8 cellular contexts compared by ENCODE assay signal in the genomic region with DNA sequence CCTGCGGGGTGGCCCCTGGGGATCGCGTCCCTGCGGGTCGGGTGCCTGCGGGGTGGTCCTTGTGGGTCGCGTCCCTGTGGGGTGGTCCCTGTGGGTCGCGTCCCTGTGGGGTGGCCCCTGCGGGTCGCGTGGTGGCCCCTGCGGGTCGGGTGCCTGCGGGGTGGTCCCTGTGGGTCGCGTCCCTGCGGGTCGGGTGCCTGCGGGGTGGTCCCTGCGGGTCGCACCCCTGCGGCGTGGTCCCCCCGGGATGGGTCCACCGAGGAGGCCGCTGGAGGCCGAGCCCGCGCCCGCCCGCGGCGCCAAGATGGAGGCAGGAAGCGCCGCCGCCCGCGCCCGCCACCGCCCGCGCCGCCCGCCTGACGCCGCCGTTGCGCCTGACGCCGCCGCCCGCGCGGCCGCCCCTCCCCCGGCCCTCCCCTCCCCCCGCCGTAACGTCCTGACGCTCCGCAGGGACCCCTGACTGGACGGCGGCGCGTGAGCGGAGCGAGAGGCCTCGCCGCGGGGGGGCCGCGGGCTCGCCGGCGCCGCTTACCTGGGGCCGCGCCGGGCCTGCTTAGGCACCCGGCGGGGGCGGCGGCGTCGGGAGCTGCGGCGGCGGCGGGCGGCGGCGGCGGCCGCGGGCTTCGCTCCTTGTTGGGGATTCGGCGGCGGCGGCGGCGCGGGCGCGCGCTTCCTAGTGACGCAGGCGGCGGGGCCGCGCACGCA. TPM values are rescaled to one million over a fixed set of nuclear protein-coding genes. Genes with fewer than 3 reads are reported as not detected.
DNase-seq lines count a peak whose midpoint lies in the region; ATAC-seq and TF ChIP-seq lines count a peak whose summit lies in the region.

A gene with protein sequence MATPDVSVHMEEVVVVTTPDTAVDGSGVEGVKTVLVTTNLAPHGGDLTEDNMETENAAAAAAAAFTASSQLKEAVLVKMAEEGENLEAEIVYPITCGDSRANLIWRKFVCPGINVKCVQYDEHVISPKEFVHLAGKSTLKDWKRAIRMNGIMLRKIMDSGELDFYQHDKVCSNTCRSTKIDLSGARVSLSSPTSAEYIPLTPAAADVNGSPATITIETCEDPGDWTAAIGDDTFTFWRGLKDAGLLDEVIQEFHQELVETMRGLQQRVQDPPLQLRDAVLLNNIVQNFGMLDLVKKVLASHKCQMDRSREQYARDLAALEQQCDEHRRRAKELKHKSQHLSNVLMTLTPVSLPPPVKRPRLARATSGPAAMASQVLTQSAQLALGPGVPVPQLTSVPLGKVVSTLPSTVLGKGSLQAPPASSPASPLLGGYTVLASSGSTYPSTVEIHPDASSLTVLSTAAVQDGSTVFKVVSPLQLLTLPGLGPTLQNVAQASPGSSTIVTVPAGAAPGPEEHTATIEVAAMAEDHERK (minus strand): TSS at position 678 of the 705 bp plus-strand sequence. CDS start 7,704 bp downstream, outside the sequence.

- peak within 1 kb of the TSS; percentile 99 for H3K9ac ChIP-seq in OCI-LY1 (ENCODE audit: low read length)
- H3K9ac ChIP-seq in neural cell (ENCODE audit: low read length): peak within 1 kb of the TSS; percentile 95

- H3K4me1 ChIP-seq in OCI-LY1 (ENCODE audit: insufficient read depth, low read length, severe bottlenecking) (peaks cover 37% of the 10 kb centered on the region), thyroid gland (peaks cover 38 to 54% of the 10 kb centered on the region in 2 donors)

- H3K27ac ChIP-seq in CD4-positive, alpha-beta T cell (ENCODE audit: low read depth, low read length): peak within 1 kb of the TSS; percentile 89
- peak within 1 kb of the TSS; percentile 89 for H3K27ac ChIP-seq in OCI-LY1 (ENCODE audit: low read depth, low read length, poor library complexity, severe bottlenecking)
- H3K27ac ChIP-seq in neural cell (ENCODE audit: low read length): peak within 1 kb of the TSS; percentile 87
- peak within 1 kb of the TSS; percentile 98 to 99 (median 99) for H3K27ac ChIP-seq in thyroid gland

- H3K4me2 ChIP-seq in OCI-LY1 (ENCODE audit: low read length) (peak within 1 kb of the TSS; percentile 98), neural cell (ENCODE audit: low read length) (peak within 1 kb of the TSS; percentile 60)

- POLR2A ChIA-PET in CD4-positive, alpha-beta T cell (lab: Charles Lee): interaction anchor here (0.6 to 13.6 kb wide), 19 partner anchors 8 to 330 kb away, joined by 3 to 449 read pairs (median 4); a partner anchor contains a TSS

- H3K4me3 ChIP-seq in OCI-LY1 (ENCODE audit: low read depth, low read length, poor library complexity, severe bottlenecking) (peak within 1 kb of the TSS; percentile 96), neural cell (ENCODE audit: low read length) (peak within 1 kb of the TSS; percentile 100), thyroid gland (replicated peaks in 1 of 3) (peak within 1 kb of the TSS; percentile 75 to 91 (median 85))

- no peaks in the 10 kb centered on the region for H3K9me3 ChIP-seq in CD4-positive, alpha-beta T cell (ENCODE audit: control insufficient read depth, low read length)
- no peaks in the 10 kb centered on the region for H3K9me3 ChIP-seq in OCI-LY1 (ENCODE audit: low read length)
- H3K9me3 ChIP-seq in neural cell (ENCODE audit: low read length): no peaks in the 10 kb centered on the region
- H3K9me3 ChIP-seq in thyroid gland: no peaks in the 10 kb centered on the region

- peak within 1 kb of the TSS; percentile 90 for H3K27ac Mint-ChIP-seq in CD4-positive, alpha-beta T cell

- peak in 8 of 10 experiments; percentile 54 to 78 (median 70) for DNase-seq in CD4-positive, alpha-beta T cell
- DNase-seq in activated T-helper 1 cell treated with anti-CD3 and anti-CD28 coated beads, Interleukin-2, amount 50 U/mL, for 16 hours (ENCODE audit: low read depth in 1 of 2, low spot score in 1 of 2): peak; percentile 49 to 64
- peak; percentile 26 for DNase-seq in fibroblast of the conjunctiva (ENCODE audit: low read depth)
- DNase-seq in thyroid gland: no peak

- no peaks in the 10 kb centered on the region for H3K27me3 Mint-ChIP-seq in CD4-positive, alpha-beta T cell

- H3K36me3 Mint-ChIP-seq in CD4-positive, alpha-beta T cell (ENCODE audit: low read depth): peaks cover 38% of the 10 kb centered on the region

- CTCF ChIA-PET in CD4-positive, alpha-beta T cell (lab: Charles Lee): interaction anchor here (0.8 to 1.9 kb wide), 4 partner anchors 9 to 89 kb away, joined by 5 to 14 read pairs (median 6); a partner anchor contains a TSS

- TF ChIP-seq EP300 in neural cell (conservative IDR thresholded peaks at IDR 0.05; ENCODE audit: poor library complexity, severe bottlenecking): no peak

- H3K4me1 Mint-ChIP-seq in CD4-positive, alpha-beta T cell (ENCODE audit: low read depth): peaks cover 39% of the 10 kb centered on the region

- H2AFZ ChIP-seq in OCI-LY1 (ENCODE audit: low read length) (no peak within 1 kb of the TSS), neural cell (ENCODE audit: low read depth, low read length) (peak within 1 kb of the TSS; percentile 83)

- WGBS in thyroid gland, 2 donors: no CpG with 5 or more reads among the region's 114 CpGs

- H3K9me2 ChIP-seq in OCI-LY1 (ENCODE audit: low read depth, low read length) (no peaks in the 10 kb centered on the region), neural cell (ENCODE audit: insufficient read depth, low read length) (no peaks in the 10 kb centered on the region)

- intact Hi-C loops in CD4-positive, alpha-beta T cell (cut with DNase I, micrococcal nuclease): loop anchor here (1.0 kb wide), 3 partner anchors 9 to 15 kb away; no protein-coding TSS in a partner anchor
- intact Hi-C loops in thyroid gland (cut with DNase I): no loop called here

- H3K36me3 ChIP-seq in OCI-LY1 (ENCODE audit: insufficient read depth, low read length) (no peaks in the 10 kb centered on the region), neural cell (ENCODE audit: insufficient read depth, low read length) (no peaks in the 10 kb centered on the region), thyroid gland (no peaks in the 10 kb centered on the region)

- H3F3A ChIP-seq in OCI-LY1 (ENCODE audit: insufficient read depth, low read length): no peaks in the 10 kb centered on the region
- H3F3A ChIP-seq in neural cell (ENCODE audit: insufficient read depth, low read length, poor library complexity, severe bottlenecking): no peaks in the 10 kb centered on the region

- no peak for TF ChIP-seq CTCF in CD4-positive, alpha-beta T cell (IDR thresholded peaks at IDR 0.05)
- no peak for TF ChIP-seq CTCF in OCI-LY1 (IDR thresholded peaks at IDR 0.05; ENCODE audit: low read length)
- no peak for TF ChIP-seq CTCF in neural cell (IDR thresholded peaks at IDR 0.05; ENCODE audit: poor library complexity, severe bottlenecking)
- no peak for TF ChIP-seq CTCF in thyroid gland (IDR thresholded peaks at IDR 0.05)

- H3K79me2 ChIP-seq in OCI-LY1 (ENCODE audit: insufficient read depth, low read length): peaks cover 32% of the 10 kb centered on the region
- H3K79me2 ChIP-seq in neural cell (replicated peaks; ENCODE audit: insufficient read depth, low read length): peaks cover 33% of the 10 kb centered on the region

- H3K9me3 Mint-ChIP-seq in CD4-positive, alpha-beta T cell: no peaks in the 10 kb centered on the region

- peak; percentile 31 for ATAC-seq in CD4-positive, alpha-beta T cell (ENCODE audit: poor library complexity)
- ATAC-seq in GM19351 (IDR thresholded peaks at IDR 0.05; ENCODE audit: unreplicated experiment) (peak; percentile 46), HG03520 (IDR thresholded peaks at IDR 0.05; ENCODE audit: unreplicated experiment) (peak; percentile 30)

- TF ChIP-seq POLR2A in thyroid gland (IDR thresholded peaks at IDR 0.05): peak; percentile 20 to 67

- H4K20me1 ChIP-seq in OCI-LY1 (ENCODE audit: insufficient read depth, low read length): no peaks in the 10 kb centered on the region
- no peaks in the 10 kb centered on the region for H4K20me1 ChIP-seq in neural cell (ENCODE audit: insufficient read depth)

- no peaks in the 10 kb centered on the region for H3K27me3 ChIP-seq in CD4-positive, alpha-beta T cell (ENCODE audit: control insufficient read depth, insufficient read depth, low read length)
- H3K27me3 ChIP-seq in OCI-LY1 (ENCODE audit: insufficient read depth, low read length): no peaks in the 10 kb centered on the region
- no peaks in the 10 kb centered on the region for H3K27me3 ChIP-seq in neural cell (ENCODE audit: insufficient read depth, low read depth, low read length)
- H3K27me3 ChIP-seq in thyroid gland: no peaks in the 10 kb centered on the region

- H3K4me3 Mint-ChIP-seq in CD4-positive, alpha-beta T cell: peak within 1 kb of the TSS; percentile 98

- TF ChIP-seq RAD21 in neural cell (conservative IDR thresholded peaks at IDR 0.05): no peak

TF ChIP-seq in neural cell, 6 proteins besides CTCF, POLR2A, EP300 and RAD21:
- TF ChIP-seq MXI1 (conservative IDR thresholded peaks at IDR 0.05; ENCODE audit: poor library complexity, severe bottlenecking) (no peak), POLR2AphosphoS5 (IDR thresholded peaks at IDR 0.05) (peak; percentile 43), SMC3 (conservative IDR thresholded peaks at IDR 0.05; ENCODE audit: poor library complexity) (no peak)
- TF ChIP-seq, protein P1, sequence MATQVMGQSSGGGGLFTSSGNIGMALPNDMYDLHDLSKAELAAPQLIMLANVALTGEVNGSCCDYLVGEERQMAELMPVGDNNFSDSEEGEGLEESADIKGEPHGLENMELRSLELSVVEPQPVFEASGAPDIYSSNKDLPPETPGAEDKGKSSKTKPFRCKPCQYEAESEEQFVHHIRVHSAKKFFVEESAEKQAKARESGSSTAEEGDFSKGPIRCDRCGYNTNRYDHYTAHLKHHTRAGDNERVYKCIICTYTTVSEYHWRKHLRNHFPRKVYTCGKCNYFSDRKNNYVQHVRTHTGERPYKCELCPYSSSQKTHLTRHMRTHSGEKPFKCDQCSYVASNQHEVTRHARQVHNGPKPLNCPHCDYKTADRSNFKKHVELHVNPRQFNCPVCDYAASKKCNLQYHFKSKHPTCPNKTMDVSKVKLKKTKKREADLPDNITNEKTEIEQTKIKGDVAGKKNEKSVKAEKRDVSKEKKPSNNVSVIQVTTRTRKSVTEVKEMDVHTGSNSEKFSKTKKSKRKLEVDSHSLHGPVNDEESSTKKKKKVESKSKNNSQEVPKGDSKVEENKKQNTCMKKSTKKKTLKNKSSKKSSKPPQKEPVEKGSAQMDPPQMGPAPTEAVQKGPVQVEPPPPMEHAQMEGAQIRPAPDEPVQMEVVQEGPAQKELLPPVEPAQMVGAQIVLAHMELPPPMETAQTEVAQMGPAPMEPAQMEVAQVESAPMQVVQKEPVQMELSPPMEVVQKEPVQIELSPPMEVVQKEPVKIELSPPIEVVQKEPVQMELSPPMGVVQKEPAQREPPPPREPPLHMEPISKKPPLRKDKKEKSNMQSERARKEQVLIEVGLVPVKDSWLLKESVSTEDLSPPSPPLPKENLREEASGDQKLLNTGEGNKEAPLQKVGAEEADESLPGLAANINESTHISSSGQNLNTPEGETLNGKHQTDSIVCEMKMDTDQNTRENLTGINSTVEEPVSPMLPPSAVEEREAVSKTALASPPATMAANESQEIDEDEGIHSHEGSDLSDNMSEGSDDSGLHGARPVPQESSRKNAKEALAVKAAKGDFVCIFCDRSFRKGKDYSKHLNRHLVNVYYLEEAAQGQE (IDR thresholded peaks at IDR 0.05; ENCODE audit: borderline replicate concordance): peak; percentile 19

RNA-seq across cellular contexts. Expression of the gene that starts here (rescaled TPM):
- total RNA-seq in CD4-positive, alpha-beta T cell: 10 to 100 TPM; 32.9 to 34.0 TPM
- polyA plus RNA-seq in neural cell: 13.7 and 14.1 TPM in 2 replicates
- polyA minus RNA-seq in neural cell: 16.0 and 17.8 TPM in 2 replicates
- total RNA-seq in thyroid gland: 10 to 100 TPM; 23.1 to 34.9 (median 29.9) TPM

Comparison
In these comparisons a context has a peak if more than half of its experiments do, and no peak if none do; other contexts are left out.
1. DNase-seq: peak in CD4-positive, alpha-beta T cell (8 of 10), activated T-helper 1 cell treated with anti-CD3 and anti-CD28 coated beads, Interleukin-2, amount 50 U/mL, for 16 hours (2 of 2) and fibroblast of the conjunctiva (single experiment); none in thyroid gland (0 of 2).
2. Peak in every context shown above with its lines, with median percentiles within 50 percentile points of each other: ATAC-seq, H3K27ac ChIP-seq and H3K4me3 ChIP-seq.